8 cellular contexts compared by ENCODE assay signal in the genomic region with DNA sequence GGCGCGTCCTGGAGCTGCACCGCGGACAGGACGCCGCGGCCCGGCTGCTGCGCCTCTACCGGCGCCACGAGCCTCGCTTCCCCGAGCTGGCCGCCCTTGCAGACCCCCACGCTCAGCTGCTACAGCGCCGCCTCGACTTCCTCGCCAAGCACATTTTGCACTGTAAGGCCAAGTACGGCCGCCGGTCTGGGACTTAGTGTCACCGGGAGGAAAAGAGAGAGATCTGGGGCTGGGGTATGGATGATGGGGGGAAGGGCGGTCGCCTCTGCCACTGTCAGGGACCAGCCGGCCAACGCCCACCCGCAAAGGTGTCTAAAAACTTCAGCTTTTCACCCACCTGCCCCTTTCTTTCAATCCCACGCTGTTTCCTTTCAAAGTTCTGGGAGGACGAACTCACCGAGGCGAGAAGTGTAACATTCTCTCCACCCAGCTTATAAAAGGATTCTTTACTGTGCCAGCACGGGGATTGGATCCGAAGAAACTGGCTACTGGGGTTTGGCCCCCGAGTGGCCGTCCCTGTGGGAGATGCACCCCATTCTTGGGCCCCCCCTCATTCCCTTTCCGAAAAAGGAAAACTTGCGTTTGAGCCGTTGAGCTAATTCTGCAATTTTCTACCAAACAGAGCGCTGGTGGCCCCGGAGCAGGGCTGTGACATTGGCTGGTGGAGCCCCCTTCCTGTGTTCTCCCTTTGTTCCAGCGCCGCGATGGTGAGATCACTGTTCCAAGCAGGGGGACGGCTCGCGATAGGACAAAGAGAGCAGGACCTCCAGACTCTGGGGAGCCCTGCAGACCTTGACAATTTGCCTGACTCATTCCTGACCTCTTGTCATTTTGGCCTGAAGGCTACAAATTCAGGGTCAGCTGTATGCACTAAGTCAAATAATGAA. TPM values are rescaled to one million over a fixed set of nuclear protein-coding genes. Genes with fewer than 3 reads are reported as not detected.
A peak's percentile ranks its signal among the peaks of the same experiment; 100 is the strongest.
DNase-seq lines count a peak whose midpoint lies in the region; ATAC-seq and TF ChIP-seq lines count a peak whose summit lies in the region.

No MANE protein-coding gene starts in this region.

- no CpG with 5 or more reads among the region's 48 CpGs for WGBS in iPS DF 6.9 (ENCODE audit: insufficient coverage, insufficient read length)

- no peak overlapping the region for H3K27ac ChIP-seq in ascending aorta
- no peak overlapping the region for H3K27ac ChIP-seq in iPS DF 6.9 (ENCODE audit: low read length)

- no peaks in the 10 kb centered on the region for H3K9me3 ChIP-seq in BE2C
- no peaks in the 10 kb centered on the region for H3K9me3 ChIP-seq in ascending aorta
- no peaks in the 10 kb centered on the region for H3K9me3 ChIP-seq in iPS DF 6.9 (ENCODE audit: control insufficient read depth, insufficient read depth, low read length)

- TF ChIP-seq CTCF in BE2C (IDR thresholded peaks at IDR 0.05; ENCODE audit: low read depth, low read length): no peak
- no peak for TF ChIP-seq CTCF in ascending aorta (IDR thresholded peaks at IDR 0.05)

- H3K4me1 ChIP-seq in BE2C (no peaks in the 10 kb centered on the region; the same call in 1 of the 2 replicates), ascending aorta (peaks cover 3 to 16% of the 10 kb centered on the region in 2 donors), iPS DF 6.9 (ENCODE audit: control insufficient read depth, insufficient read depth, low read length) (peaks cover 4% of the 10 kb centered on the region; the same call in 1 of the 2 replicates)

- H3K36me3 ChIP-seq in BE2C (no peaks in the 10 kb centered on the region), ascending aorta (no peaks in the 10 kb centered on the region), iPS DF 6.9 (ENCODE audit: control insufficient read depth, insufficient read depth, low read length) (no peaks in the 10 kb centered on the region)

- intact Hi-C loops in ascending aorta (cut with DNase I): loop anchor here (2.0 to 10.0 kb wide), 5 partner anchors 43 to 872 kb away; a partner anchor contains a TSS

- H3K27me3 ChIP-seq in BE2C (no peaks in the 10 kb centered on the region), ascending aorta (peaks cover 7% of the 10 kb centered on the region), iPS DF 6.9 (ENCODE audit: control insufficient read depth, insufficient read depth, low read length) (peaks cover 1% of the 10 kb centered on the region; the same call in 1 of the 2 replicates)

- peak; percentile 25 for ATAC-seq in GM18868 (IDR thresholded peaks at IDR 0.05; ENCODE audit: unreplicated experiment)

- peak; percentile 66 for DNase-seq in BE2C
- DNase-seq in NCI-H1092 treated with DMSO at 0.1 percent for 48 hours (lab: John Stamatoyannopoulos, UW): peak; percentile 57
- no peak for DNase-seq in ascending aorta (ENCODE audit: low spot score in 2 of 2)
- no peak for DNase-seq in iPS DF 6.9 (ENCODE audit: low read depth, low spot score)
- DNase-seq in skeletal muscle cell (ENCODE audit: low read depth): no peak
- no peak for DNase-seq in middle frontal gyrus (ENCODE audit: extremely low spot score, low spot score)
- no peak for DNase-seq in activated CD4-positive, alpha-beta T cell treated with anti-CD3 and anti-CD28 coated beads for 1 hour

- H3K4me3 ChIP-seq in BE2C (ENCODE audit: low read depth, low read length): peak overlapping the region; percentile 83
- H3K4me3 ChIP-seq in ascending aorta: peak overlapping the region; percentile 68 to 74
- H3K4me3 ChIP-seq in iPS DF 6.9 (ENCODE audit: low read length): peak overlapping the region; percentile 51; the same call in 1 of the 2 replicates
- peak overlapping the region; percentile 71 for H3K4me3 ChIP-seq in skeletal muscle cell (ENCODE audit: low read depth, low read length)

RNA-seq across cellular contexts. Expression of a gene that starts 1.7 kb away (rescaled TPM):
- polyA plus RNA-seq in BE2C (2012; ENCODE audit: insufficient read depth, insufficient read length, low read depth): 14.3 TPM
- total RNA-seq in ascending aorta: 16.4 TPM

RNA-seq across cellular contexts. Expression of a gene that starts 42.6 kb away (rescaled TPM):
- polyA plus RNA-seq in BE2C (2012; ENCODE audit: insufficient read depth, insufficient read length, low read depth): 16.1 TPM
- total RNA-seq in ascending aorta: 6.1 TPM

Comparison
In these comparisons a context has a peak if more than half of its experiments do, and no peak if none do; other contexts are left out.
1. DNase-seq: peak in BE2C (single experiment) and NCI-H1092 treated with DMSO at 0.1 percent for 48 hours (single experiment); none in ascending aorta (0 of 2), iPS DF 6.9 (single experiment), skeletal muscle cell (single experiment), middle frontal gyrus (single experiment) and activated CD4-positive, alpha-beta T cell treated with anti-CD3 and anti-CD28 coated beads for 1 hour (single experiment).
2. Peak in every context shown above with its lines, with median percentiles within 50 percentile points of each other: H3K4me3 ChIP-seq.